In genomic region chr6:3117912-3118352, GRCh38 we compare ENCODE assay signal across 8 cellular contexts. TPM values are rescaled to one million over a fixed set of nuclear protein-coding genes. Genes with fewer than 3 reads are reported as not detected.
DNase-seq lines count a peak whose midpoint lies in the region; ATAC-seq and TF ChIP-seq lines count a peak whose summit lies in the region.

No MANE protein-coding gene starts in this region.

- peak overlapping the region; percentile 91 for H3K27ac Mint-ChIP-seq in osteocyte (ENCODE audit: unreplicated experiment)

- DNase-seq in DND-41, result no peak
- no peak for DNase-seq in MM.1S
- no peak for DNase-seq in osteocyte (ENCODE audit: extremely low spot score, unreplicated experiment)
- no peak for DNase-seq in OCI-M1 (lab: John Stamatoyannopoulos, UW)
- no peak for DNase-seq in NCI-H1694 (lab: John Stamatoyannopoulos, UW)
- DNase-seq in activated CD4-positive, alpha-beta T cell treated with anti-CD3 and anti-CD28 coated beads for 4 hours, result no peak

- no peaks in the 10 kb centered on the region for H4K20me1 ChIP-seq in DND-41 (ENCODE audit: insufficient read depth, low read length)
- no peaks in the 10 kb centered on the region for H4K20me1 ChIP-seq in MM.1S (ENCODE audit: insufficient read depth, low read length)

- H3K9me2 ChIP-seq in MM.1S (replicated peaks; ENCODE audit: insufficient read depth, low read length), result no peaks in the 10 kb centered on the region

- H3K79me2 ChIP-seq in DND-41 (ENCODE audit: insufficient read depth, low read length) (peaks cover 6% of the 10 kb centered on the region), MM.1S (ENCODE audit: low read length) (no peaks in the 10 kb centered on the region)

- H3K4me1 ChIP-seq in DND-41 (ENCODE audit: insufficient read depth, low read length), result peaks cover 30% of the 10 kb centered on the region
- H3K4me1 ChIP-seq in MM.1S (ENCODE audit: low read length), result peaks cover 15% of the 10 kb centered on the region; the same call in 1 of the 2 replicates
- H3K4me1 ChIP-seq in endocrine pancreas (ENCODE audit: control insufficient read depth, insufficient read depth, low read length), result no peaks in the 10 kb centered on the region

- no peaks in the 10 kb centered on the region for H3K9me3 Mint-ChIP-seq in osteocyte (ENCODE audit: unreplicated experiment)

- no peak for TF ChIP-seq POLR2A in GM18505 (IDR thresholded peaks at IDR 0.05; ENCODE audit: borderline replicate concordance, extremely low read depth, insufficient read depth, insufficient read length)

- peaks cover 7% of the 10 kb centered on the region for H3K36me3 Mint-ChIP-seq in osteocyte (ENCODE audit: unreplicated experiment)

- H3K4me3 ChIP-seq in DND-41 (ENCODE audit: low read depth in 1 of 2, low read length in 2 of 2) (peak overlapping the region; percentile 84 to 95), MM.1S (ENCODE audit: low read length) (peak overlapping the region; percentile 68), endocrine pancreas (ENCODE audit: control insufficient read depth, insufficient read depth, low read length) (peak overlapping the region; percentile 81)

- H3K9ac ChIP-seq in DND-41 (ENCODE audit: low read depth, low read length) (peak overlapping the region; percentile 91), MM.1S (ENCODE audit: low read length) (peak overlapping the region; percentile 32; the same call in 1 of the 2 replicates), endocrine pancreas (ENCODE audit: control insufficient read depth, insufficient read depth, low read length) (peak overlapping the region; percentile 74)

- H3K4me2 ChIP-seq in DND-41 (ENCODE audit: insufficient read depth, low read length) (peak overlapping the region; percentile 97), MM.1S (ENCODE audit: low read depth, low read length) (peak overlapping the region; percentile 61)

- H3K27me3 ChIP-seq in DND-41 (ENCODE audit: insufficient read depth, low read length, poor library complexity) (no peaks in the 10 kb centered on the region), MM.1S (replicated peaks; ENCODE audit: insufficient read depth, low read length) (no peaks in the 10 kb centered on the region), endocrine pancreas (ENCODE audit: control insufficient read depth, insufficient read depth, low read length) (no peaks in the 10 kb centered on the region)

- H3K4me3 Mint-ChIP-seq in osteocyte (ENCODE audit: unreplicated experiment), result peak overlapping the region; percentile 82

- no peaks in the 10 kb centered on the region for H3K27me3 Mint-ChIP-seq in osteocyte (ENCODE audit: unreplicated experiment)

- peaks cover 11% of the 10 kb centered on the region for H3F3A ChIP-seq in MM.1S (ENCODE audit: insufficient read depth, low read length)

- peaks cover 13% of the 10 kb centered on the region for H3K4me1 Mint-ChIP-seq in osteocyte (ENCODE audit: unreplicated experiment)

- H3K36me3 ChIP-seq in DND-41 (ENCODE audit: insufficient read depth, low read length) (peaks cover 21% of the 10 kb centered on the region), MM.1S (replicated peaks; ENCODE audit: insufficient read depth, low read length) (0 out of 2 replicates have a peak, but pooled peaks cover 2% of the 10 kb centered on the region), endocrine pancreas (ENCODE audit: control insufficient read depth, insufficient read depth, low read length) (no peaks in the 10 kb centered on the region)

- ATAC-seq in DND-41 (ENCODE audit: insufficient read depth, low read depth) (peak; percentile 7; the same call in 2 of the 3 replicates), GM18505 (IDR thresholded peaks at IDR 0.05; ENCODE audit: unreplicated experiment) (no peak)

- TF ChIP-seq CTCF in DND-41 (IDR thresholded peaks at IDR 0.05; ENCODE audit: borderline replicate concordance, extremely low read depth, low read length, poor library complexity, severe bottlenecking), result no peak
- no peak for TF ChIP-seq CTCF in MM.1S (IDR thresholded peaks at IDR 0.05; ENCODE audit: low read length)
- TF ChIP-seq CTCF in osteocyte (IDR thresholded peaks at IDR 0.05), result no peak

- H3K27ac ChIP-seq in DND-41 (ENCODE audit: low read length), result peak overlapping the region; percentile 92
- H3K27ac ChIP-seq in MM.1S (ENCODE audit: low read length), result peak overlapping the region; percentile 30; the same call in 1 of the 2 replicates

- peak overlapping the region; percentile 99 for H2AFZ ChIP-seq in DND-41 (ENCODE audit: low read depth, low read length)
- H2AFZ ChIP-seq in MM.1S (ENCODE audit: low read length), result peak overlapping the region; percentile 54; the same call in 1 of the 2 replicates

- H3K9me3 ChIP-seq in DND-41 (ENCODE audit: insufficient read depth, low read length, severe bottlenecking) (no peaks in the 10 kb centered on the region), MM.1S (replicated peaks; ENCODE audit: insufficient read depth, low read length) (no peaks in the 10 kb centered on the region), endocrine pancreas (ENCODE audit: control insufficient read depth, low read length) (no peaks in the 10 kb centered on the region)

RNA-seq across cellular contexts. Expression of gene BPHL, which starts 0.6 kb away (rescaled TPM):
- total RNA-seq in osteocyte, result 26.6 and 27.7 TPM in 2 replicates

RNA-seq across cellular contexts. Expression of gene TUBB2A, which starts 39.4 kb away (rescaled TPM):
- 82.3 and 92.3 TPM in 2 replicates for total RNA-seq in osteocyte

RNA-seq across cellular contexts. Expression of gene RIPK1, which starts 49.6 kb away (rescaled TPM):
- total RNA-seq in osteocyte, result 28.1 and 31.6 TPM in 2 replicates

Comparison
In these comparisons a context has a peak if more than half of its experiments do, and no peak if none do; other contexts are left out.
1. H3K9ac ChIP-seq: peak in every context shown above with its lines; median percentile 91 in DND-41; 74 in endocrine pancreas; 32 in MM.1S.